25 cellular contexts compared by ENCODE assay signal in the genomic region with DNA sequence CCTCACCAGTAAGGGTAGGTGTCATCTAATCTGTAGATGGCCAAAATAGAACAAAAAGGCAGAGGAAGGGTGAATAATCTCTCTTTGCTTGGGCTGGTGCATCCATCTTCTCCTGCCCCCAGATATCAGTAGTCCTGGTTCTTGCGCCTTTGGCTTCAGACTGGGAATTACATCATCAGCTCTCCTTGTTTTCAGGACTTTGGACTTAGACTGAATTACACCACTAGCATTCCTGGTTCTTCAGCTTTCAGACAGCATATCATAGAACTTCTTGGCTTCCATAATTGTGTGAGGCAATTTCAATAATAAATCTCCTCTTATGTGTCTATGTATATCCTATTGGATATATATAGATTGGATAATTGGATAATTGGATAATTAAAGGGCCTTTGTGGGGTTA.
"Had no signal": no experiment of that assay in that cellular context is flagged by ENCODE, and none has a peak within 500 bp of the region (broad histone marks: within the 10 kb centered on the region; RNA-seq: fewer than 3 reads in every experiment).

No MANE protein-coding gene starts in this region.

- DNase-seq: central memory CD4-positive, alpha-beta T cell; effector CD4-positive, alpha-beta T cell; endodermal cell; erythroblast; foreskin keratinocyte; head of caudate nucleus; hippocampal formation; islet precursor cell; left lung; lower lobe of right lung; naive B cell; occipital lobe; retina; sigmoid colon; stimulated activated CD4-positive, alpha-beta T cell treated with anti-CD3 and anti-CD28 coated beads, Interleukin-12 subunit alpha, Interleukin-12 subunit beta, amount 100 ng/mL, for 4 hours; stimulated activated naive CD4-positive, alpha-beta T cell; stomach; substantia nigra; transverse colon had no signal

- H3K27ac ChIP-seq: coronary artery, foreskin keratinocyte, left lung, lower lobe of right lung, parathyroid adenoma, prostate gland, sigmoid colon, skin epidermis, stomach, thoracic aorta, transverse colon had no signal

- H3K4me3 ChIP-seq: coronary artery, left lung, lower lobe of right lung, prostate gland, sigmoid colon, skin epidermis, stomach, thoracic aorta, transverse colon had no signal

- H3K27me3 ChIP-seq: foreskin keratinocyte, left lung, sigmoid colon, stomach, transverse colon had no signal

- H3K36me3 ChIP-seq: left lung, lower lobe of right lung, prostate gland, sigmoid colon, stomach, thoracic aorta, transverse colon had no signal

- ATAC-seq: foreskin keratinocyte, left lung, lower lobe of right lung had no signal

- FAIRE-seq: endothelial cell of umbilical vein had no signal

- H3K9me3 ChIP-seq: prostate gland, sigmoid colon, thoracic aorta, transverse colon had no signal

- H3K4me1 ChIP-seq: foreskin keratinocyte, left lung, lower lobe of right lung, parathyroid adenoma, prostate gland, sigmoid colon, stomach, transverse colon had no signal
